In genomic region chr17:5545051-5545987, GRCh38 we compare ENCODE assay signal across 17 cellular contexts. TPM values are rescaled to one million over a fixed set of nuclear protein-coding genes. Genes with fewer than 3 reads are reported as not detected.
A peak's percentile ranks its signal among the peaks of the same experiment; 100 is the strongest.
DNase-seq lines count a peak whose midpoint lies in the region; ATAC-seq and TF ChIP-seq lines count a peak whose summit lies in the region.
"Had no signal": no experiment of that assay in that cellular context is flagged by ENCODE, and none has a peak within 500 bp of the region (broad histone marks: within the 10 kb centered on the region; RNA-seq: fewer than 3 reads in every experiment).

No MANE protein-coding gene starts in this region.

- no peak overlapping the region for H2AFZ ChIP-seq in DND-41 (ENCODE audit: low read depth, low read length)

- H3K4me3 ChIP-seq in DND-41 (ENCODE audit: low read depth in 1 of 2, low read length in 2 of 2) (no peak overlapping the region), brain microvascular endothelial cell (ENCODE audit: low read depth, low read length) (no peak overlapping the region)
- H3K4me3 ChIP-seq: cardiac muscle cell had no signal

- no peaks in the 10 kb centered on the region for H3K4me1 ChIP-seq in DND-41 (ENCODE audit: insufficient read depth, low read length)
- H3K4me1 ChIP-seq: Caco-2 had no signal

- peak overlapping the region; percentile 5 for H3K27ac Mint-ChIP-seq in activated CD4-positive, alpha-beta T cell treated with anti-CD3 and anti-CD28 coated beads for 36 hours
- H3K27ac Mint-ChIP-seq in activated CD4-positive, alpha-beta T cell treated with anti-CD3 and anti-CD28 coated beads, Interleukin-2, amount 10 ng/mL, durations not matched to agents 7 days and 5 days = no peak overlapping the region
- peak overlapping the region; percentile 19 for H3K27ac Mint-ChIP-seq in T-helper 17 cell

- H3K4me1 Mint-ChIP-seq in activated CD4-positive, alpha-beta T cell treated with anti-CD3 and anti-CD28 coated beads for 36 hours = peaks cover 3% of the 10 kb centered on the region
- H3K4me1 Mint-ChIP-seq in activated CD4-positive, alpha-beta T cell treated with anti-CD3 and anti-CD28 coated beads, Interleukin-2, amount 10 ng/mL, durations not matched to agents 7 days and 5 days = no peaks in the 10 kb centered on the region
- H3K4me1 Mint-ChIP-seq in T-helper 17 cell = peaks cover 25% of the 10 kb centered on the region

- CTCF ChIA-PET in activated CD4-positive, alpha-beta T cell treated with anti-CD3 and anti-CD28 coated beads for 36 hours (lab: Charles Lee) = interaction anchor here (0.8 kb wide), 1 partner anchor 213 kb away, joined by 3 read pairs; no protein-coding TSS in a partner anchor
- CTCF ChIA-PET in activated CD4-positive, alpha-beta T cell treated with anti-CD3 and anti-CD28 coated beads, Interleukin-2, amount 10 ng/mL, durations not matched to agents 7 days and 5 days (lab: Charles Lee) = no interaction called here

- no peaks in the 10 kb centered on the region for H3K27me3 Mint-ChIP-seq in activated CD4-positive, alpha-beta T cell treated with anti-CD3 and anti-CD28 coated beads for 36 hours
- H3K27me3 Mint-ChIP-seq in activated CD4-positive, alpha-beta T cell treated with anti-CD3 and anti-CD28 coated beads, Interleukin-2, amount 10 ng/mL, durations not matched to agents 7 days and 5 days = no peaks in the 10 kb centered on the region
- H3K27me3 Mint-ChIP-seq in T-helper 17 cell = no peaks in the 10 kb centered on the region

- no peak for ATAC-seq in activated CD4-positive, alpha-beta T cell treated with anti-CD3 and anti-CD28 coated beads for 36 hours
- peak; percentile 33; the same call in 1 of the 3 replicates for ATAC-seq in DND-41 (ENCODE audit: insufficient read depth, low read depth)
- no peak for ATAC-seq in T-helper 17 cell
- ATAC-seq in HG02678 (IDR thresholded peaks at IDR 0.05; ENCODE audit: unreplicated experiment) = no peak

- POLR2A ChIA-PET in activated CD4-positive, alpha-beta T cell treated with anti-CD3 and anti-CD28 coated beads for 36 hours (lab: Charles Lee) = no interaction called here
- POLR2A ChIA-PET in activated CD4-positive, alpha-beta T cell treated with anti-CD3 and anti-CD28 coated beads, Interleukin-2, amount 10 ng/mL, durations not matched to agents 7 days and 5 days (lab: Charles Lee) = no interaction called here

- H3K9ac ChIP-seq in DND-41 (ENCODE audit: low read depth, low read length) = no peak overlapping the region

- peaks cover 44% of the 10 kb centered on the region for H3K36me3 Mint-ChIP-seq in activated CD4-positive, alpha-beta T cell treated with anti-CD3 and anti-CD28 coated beads for 36 hours (ENCODE audit: low read depth)
- peaks cover 62% of the 10 kb centered on the region for H3K36me3 Mint-ChIP-seq in activated CD4-positive, alpha-beta T cell treated with anti-CD3 and anti-CD28 coated beads, Interleukin-2, amount 10 ng/mL, durations not matched to agents 7 days and 5 days (ENCODE audit: low read depth)
- peaks cover 16% of the 10 kb centered on the region for H3K36me3 Mint-ChIP-seq in T-helper 17 cell (ENCODE audit: low read depth)

- no peaks in the 10 kb centered on the region for H4K20me1 ChIP-seq in DND-41 (ENCODE audit: insufficient read depth, low read length)

- in situ Hi-C loops in brain microvascular endothelial cell (cut with HindIII; ENCODE audit: low pct_ligation_motif_present, low sequenced_read_pairs) = no loop called here

- H3K4me3 Mint-ChIP-seq in activated CD4-positive, alpha-beta T cell treated with anti-CD3 and anti-CD28 coated beads for 36 hours = no peak overlapping the region
- H3K4me3 Mint-ChIP-seq in activated CD4-positive, alpha-beta T cell treated with anti-CD3 and anti-CD28 coated beads, Interleukin-2, amount 10 ng/mL, durations not matched to agents 7 days and 5 days = no peak overlapping the region
- peak overlapping the region; percentile 36 for H3K4me3 Mint-ChIP-seq in T-helper 17 cell

- H3K36me3 ChIP-seq in DND-41 (ENCODE audit: insufficient read depth, low read length) (peaks cover 32% of the 10 kb centered on the region), brain microvascular endothelial cell (replicated peaks) (no peaks in the 10 kb centered on the region)
- H3K36me3 ChIP-seq: cardiac muscle cell had no signal

- TF ChIP-seq CTCF in DND-41 (IDR thresholded peaks at IDR 0.05; ENCODE audit: borderline replicate concordance, extremely low read depth, low read length, poor library complexity, severe bottlenecking) (no peak), brain microvascular endothelial cell (IDR thresholded peaks at IDR 0.05; ENCODE audit: low read depth, low read length, missing control alignments) (no peak)

- H3K27me3 ChIP-seq in DND-41 (ENCODE audit: insufficient read depth, low read length, poor library complexity) (no peaks in the 10 kb centered on the region), brain microvascular endothelial cell (replicated peaks) (no peaks in the 10 kb centered on the region)
- H3K27me3 ChIP-seq: cardiac muscle cell had no signal

- no peaks in the 10 kb centered on the region for H3K9me3 Mint-ChIP-seq in activated CD4-positive, alpha-beta T cell treated with anti-CD3 and anti-CD28 coated beads for 36 hours (ENCODE audit: low read depth)
- H3K9me3 Mint-ChIP-seq in activated CD4-positive, alpha-beta T cell treated with anti-CD3 and anti-CD28 coated beads, Interleukin-2, amount 10 ng/mL, durations not matched to agents 7 days and 5 days = peaks cover 2% of the 10 kb centered on the region

- H3K79me2 ChIP-seq in DND-41 (ENCODE audit: insufficient read depth, low read length) = no peaks in the 10 kb centered on the region

- no peaks in the 10 kb centered on the region for H3K9me3 ChIP-seq in DND-41 (ENCODE audit: insufficient read depth, low read length, severe bottlenecking)
- H3K9me3 ChIP-seq in T-helper 17 cell (ENCODE audit: control insufficient read depth, low read length, poor library complexity, severe bottlenecking) = no peaks in the 10 kb centered on the region
- H3K9me3 ChIP-seq: Caco-2 had no signal

- H3K27ac ChIP-seq in DND-41 (ENCODE audit: low read length) (peak overlapping the region; percentile 26; the same call in 1 of the 2 replicates), brain microvascular endothelial cell (no peak overlapping the region)
- H3K27ac ChIP-seq: 22Rv1, cardiac muscle cell had no signal

- DNase-seq in activated CD4-positive, alpha-beta T cell treated with anti-CD3 and anti-CD28 coated beads for 36 hours = no peak
- DNase-seq in activated CD4-positive, alpha-beta T cell treated with anti-CD3 and anti-CD28 coated beads, Interleukin-2, amount 10 ng/mL, durations not matched to agents 7 days and 5 days = no peak
- DNase-seq in DND-41 (peak; percentile 13), T-helper 17 cell (no peak), myocyte (ENCODE audit: low read depth) (peak; percentile 27), foreskin melanocyte (no peak), brain microvascular endothelial cell (no peak)
- DNase-seq: activated CD4-positive, CD25-positive, alpha-beta regulatory T cell; Caco-2; Karpas-422; kidney glomerular epithelial cell; NCI-H1436 treated with DMSO at 0.1 percent for 48 hours; stimulated activated CD4-positive, alpha-beta T cell treated with anti-CD3 and anti-CD28 coated beads, Interleukin-2, amount 100 ng/mL, for 24 hours; SW 1271 had no signal

- intact Hi-C loops in activated CD4-positive, alpha-beta T cell treated with anti-CD3 and anti-CD28 coated beads for 36 hours (cut with DNase I, micrococcal nuclease) = no loop called here

- H3K4me2 ChIP-seq in DND-41 (ENCODE audit: insufficient read depth, low read length) = no peak overlapping the region

RNA-seq across cellular contexts. Expression of gene NLRP1, which starts 39.0 kb away (rescaled TPM):
- total RNA-seq in activated CD4-positive, alpha-beta T cell treated with anti-CD3 and anti-CD28 coated beads for 36 hours = 10 to 100 TPM; 31.2 to 34.0 TPM
- 10 to 100 TPM; 81.3 to 82.5 TPM for total RNA-seq in activated CD4-positive, alpha-beta T cell treated with anti-CD3 and anti-CD28 coated beads, Interleukin-2, amount 10 ng/mL, durations not matched to agents 7 days and 5 days
- total RNA-seq in T-helper 17 cell (100 to 1,000 TPM; 190 to 200 TPM), myocyte (31.7 and 46.0 TPM in 2 replicates)
- polyA plus RNA-seq in myocyte (2012) = 56.4 TPM

RNA-seq across cellular contexts. Expression of gene MIS12, which starts 59.0 kb away (rescaled TPM):
- 10 to 100 TPM; 29.4 to 34.4 TPM for total RNA-seq in activated CD4-positive, alpha-beta T cell treated with anti-CD3 and anti-CD28 coated beads for 36 hours
- total RNA-seq in activated CD4-positive, alpha-beta T cell treated with anti-CD3 and anti-CD28 coated beads, Interleukin-2, amount 10 ng/mL, durations not matched to agents 7 days and 5 days = 10 to 100 TPM; 33.1 to 39.8 TPM
- total RNA-seq in T-helper 17 cell (10 to 100 TPM; 19.2 to 31.0 TPM), myocyte (21.9 and 22.6 TPM in 2 replicates)
- polyA plus RNA-seq in myocyte (2012) = 10.6 TPM

RNA-seq across cellular contexts. Expression of gene DERL2, which starts 59.3 kb away (rescaled TPM):
- total RNA-seq in activated CD4-positive, alpha-beta T cell treated with anti-CD3 and anti-CD28 coated beads for 36 hours = 10 to 100 TPM; 47.7 to 54.9 TPM
- 10 to 100 TPM; 70.3 to 85.1 TPM for total RNA-seq in activated CD4-positive, alpha-beta T cell treated with anti-CD3 and anti-CD28 coated beads, Interleukin-2, amount 10 ng/mL, durations not matched to agents 7 days and 5 days
- total RNA-seq in T-helper 17 cell = 10 to 100 TPM; 66.3 to 78.0 TPM
- 59.1 and 68.0 TPM in 2 replicates for total RNA-seq in myocyte
- 76.7 TPM for polyA plus RNA-seq in myocyte (2012)

Comparison
In these comparisons a context has a peak if more than half of its experiments do, and no peak if none do; other contexts are left out.
1. DNase-seq: peak in DND-41 (single experiment) and myocyte (single experiment); none in activated CD4-positive, alpha-beta T cell treated with anti-CD3 and anti-CD28 coated beads for 36 hours (single experiment), activated CD4-positive, alpha-beta T cell treated with anti-CD3 and anti-CD28 coated beads, Interleukin-2, amount 10 ng/mL, durations not matched to agents 7 days and 5 days (single experiment), T-helper 17 cell (0 of 3), foreskin melanocyte (single experiment) and brain microvascular endothelial cell (single experiment).